ENCODE assay signal across 1 cellular context in the genomic region with DNA sequence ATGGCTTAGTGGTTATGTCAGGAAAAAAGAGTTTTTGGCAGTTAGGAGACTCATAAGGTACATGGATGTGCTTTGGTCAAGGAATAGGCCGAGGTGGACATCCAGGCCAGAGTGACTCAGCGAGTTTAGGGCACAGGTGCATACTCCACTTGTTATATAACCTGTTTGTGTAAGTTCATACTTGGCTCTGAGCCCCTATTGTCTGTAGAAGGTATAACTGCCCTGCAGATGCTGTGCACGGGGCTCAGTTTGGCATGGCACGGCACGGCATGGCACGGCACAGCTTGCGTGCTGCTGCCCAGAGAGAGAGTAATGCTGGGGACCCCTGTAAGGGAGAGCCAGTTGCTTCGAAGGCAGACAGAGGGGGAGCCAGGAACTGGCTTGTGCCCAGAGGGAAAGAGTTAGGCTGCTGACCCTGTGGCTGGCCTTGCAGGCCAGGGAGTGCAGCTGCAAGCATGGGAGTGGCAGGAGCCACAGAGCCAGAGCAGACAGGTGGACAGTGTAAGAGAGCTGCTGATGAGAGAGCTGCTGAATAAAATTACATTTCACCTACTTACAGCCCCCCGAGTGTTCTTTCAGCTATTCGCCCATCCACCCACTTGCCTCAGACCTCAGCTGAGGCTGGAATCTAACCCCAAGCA.
TF ChIP-seq lines count a peak whose summit lies in the region.

No MANE protein-coding gene starts in this region.

TF ChIP-seq in K562, 482 proteins besides CTCF, POLR2A, EP300 and RAD21:
- TF ChIP-seq STAT5B (CRISPR knock-in tag; IDR thresholded peaks at IDR 0.05) (no peak), NFE2 (IDR thresholded peaks at IDR 0.05; ENCODE audit: low read depth) (0 out of 2 replicates have a peak, but pooled peaks have one; percentile 3)
